1 cellular context compared by ENCODE assay signal in the genomic region with DNA sequence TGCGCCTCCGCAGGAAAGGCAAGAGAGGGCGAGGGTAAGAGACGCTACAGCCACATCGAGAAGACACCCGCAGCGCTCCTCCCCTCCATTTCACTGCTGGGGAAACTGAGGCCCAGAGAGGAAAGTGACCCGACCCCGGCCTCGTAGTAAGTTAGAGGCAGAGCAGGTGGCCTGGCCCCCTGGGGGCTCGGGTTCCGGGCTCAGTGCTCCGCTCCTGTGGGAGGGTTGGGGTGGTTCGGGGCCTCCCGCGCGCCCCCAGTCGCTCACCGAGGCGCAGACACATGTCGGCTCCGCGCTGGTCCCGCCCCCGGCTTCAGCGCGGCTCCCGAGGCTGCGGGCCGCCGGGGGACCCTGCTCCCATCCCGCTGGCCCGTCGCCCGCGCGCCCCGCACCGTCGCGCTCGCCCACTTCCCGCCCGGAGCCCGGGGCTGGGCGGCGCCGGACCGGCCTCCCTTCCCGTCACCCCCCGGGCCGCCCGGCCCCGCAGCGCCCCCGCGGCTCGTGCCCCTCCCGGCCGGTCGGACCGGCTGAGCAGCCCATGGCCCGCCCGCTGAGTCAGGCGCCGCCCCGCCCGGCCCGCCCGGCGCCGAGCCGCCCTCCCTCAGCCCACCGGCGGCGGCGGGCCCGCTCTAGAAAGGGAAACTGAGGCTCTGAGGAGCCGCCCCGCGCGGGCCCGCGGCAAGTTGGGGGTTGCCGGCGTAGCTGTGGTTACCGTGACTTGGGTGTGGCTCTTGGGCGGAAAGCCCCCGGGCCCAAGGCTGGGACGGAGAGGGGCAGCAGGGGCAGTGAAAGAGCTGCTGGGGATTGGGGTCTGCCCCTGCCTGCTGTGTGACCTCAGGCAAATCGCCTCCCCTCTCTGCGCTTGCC.
TF ChIP-seq lines count a peak whose summit lies in the region.

A gene with protein sequence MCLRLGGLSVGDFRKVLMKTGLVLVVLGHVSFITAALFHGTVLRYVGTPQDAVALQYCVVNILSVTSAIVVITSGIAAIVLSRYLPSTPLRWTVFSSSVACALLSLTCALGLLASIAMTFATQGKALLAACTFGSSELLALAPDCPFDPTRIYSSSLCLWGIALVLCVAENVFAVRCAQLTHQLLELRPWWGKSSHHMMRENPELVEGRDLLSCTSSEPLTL (minus strand): TSS at position 434 of the 867 bp plus-strand sequence. CDS start 151 bp downstream, at position 283.

TF ChIP-seq in HEK293, 187 proteins besides CTCF, POLR2A, EP300 and RAD21 (continued from another document and continues in another):
- TF ChIP-seq REST (tag by site-specific recombination; IDR thresholded peaks at IDR 0.05), result no peak
- TF ChIP-seq ZNF830 (tag by site-specific recombination; IDR thresholded peaks at IDR 0.05; ENCODE audit: low read depth), result no peak
- TF ChIP-seq ZNF580 (tag by site-specific recombination; IDR thresholded peaks at IDR 0.05), result 0 out of 2 replicates have a peak, but pooled peaks have one; percentile 15
- no peak for TF ChIP-seq ZNF664 (tag by site-specific recombination; IDR thresholded peaks at IDR 0.05)
- no peak for TF ChIP-seq SETDB1 (IDR thresholded peaks at IDR 0.05; ENCODE audit: insufficient read length, low read length)
- no peak for TF ChIP-seq ZNF214 (tag by site-specific recombination; IDR thresholded peaks at IDR 0.05; ENCODE audit: borderline replicate concordance)
- TF ChIP-seq ZNF341 (tag by site-specific recombination; IDR thresholded peaks at IDR 0.05; ENCODE audit: low read depth), result no peak
- peak; percentile 66; the same call in 1 of the 2 replicates for TF ChIP-seq GLIS1 (tag by site-specific recombination; IDR thresholded peaks at IDR 0.05)
- no peak for TF ChIP-seq ZNF302 (tag by site-specific recombination; IDR thresholded peaks at IDR 0.05; ENCODE audit: low read depth)
- TF ChIP-seq ZNF704 (tag by site-specific recombination; IDR thresholded peaks at IDR 0.05), result no peak
- TF ChIP-seq ZNF114 (tag by site-specific recombination; IDR thresholded peaks at IDR 0.05), result no peak
- TF ChIP-seq RBAK (tag by site-specific recombination; IDR thresholded peaks at IDR 0.05), result no peak
- TF ChIP-seq ZNF416 (tag by site-specific recombination; IDR thresholded peaks at IDR 0.05), result no peak
- no peak for TF ChIP-seq ZNF629 (tag by site-specific recombination; IDR thresholded peaks at IDR 0.05)
- TF ChIP-seq ZBTB20 (tag by site-specific recombination; IDR thresholded peaks at IDR 0.05), result no peak
- TF ChIP-seq ZNF223 (tag by site-specific recombination; IDR thresholded peaks at IDR 0.05), result no peak
- TF ChIP-seq ZNF24 (tag by site-specific recombination; IDR thresholded peaks at IDR 0.05), result no peak
- peak; percentile 86; the same call in 1 of the 2 replicates for TF ChIP-seq ZNF768 (tag by site-specific recombination; IDR thresholded peaks at IDR 0.05)
- TF ChIP-seq, protein P1, sequence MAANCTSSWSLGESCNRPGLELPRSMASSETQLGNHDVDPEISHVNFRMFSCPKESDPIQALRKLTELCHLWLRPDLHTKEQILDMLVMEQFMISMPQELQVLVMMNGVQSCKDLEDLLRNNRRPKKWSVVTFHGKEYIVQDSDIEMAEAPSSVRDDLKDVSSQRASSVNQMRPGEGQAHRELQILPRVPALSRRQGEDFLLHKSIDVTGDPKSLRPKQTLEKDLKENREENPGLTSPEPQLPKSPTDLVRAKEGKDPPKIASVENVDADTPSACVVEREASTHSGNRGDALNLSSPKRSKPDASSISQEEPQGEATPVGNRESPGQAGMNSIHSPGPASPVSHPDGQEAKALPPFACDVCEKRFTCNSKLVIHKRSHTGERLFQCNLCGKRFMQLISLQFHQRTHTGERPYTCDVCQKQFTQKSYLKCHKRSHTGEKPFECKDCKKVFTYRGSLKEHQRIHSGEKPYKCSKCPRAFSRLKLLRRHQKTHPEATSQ (tag by site-specific recombination; IDR thresholded peaks at IDR 0.05), result no peak
- TF ChIP-seq ZNF311 (tag by site-specific recombination; IDR thresholded peaks at IDR 0.05; ENCODE audit: borderline replicate concordance), result no peak
- no peak for TF ChIP-seq WT1 (tag by site-specific recombination; IDR thresholded peaks at IDR 0.05)
- no peak for TF ChIP-seq ZFP37 (tag by site-specific recombination; IDR thresholded peaks at IDR 0.05)
- no peak for TF ChIP-seq GFI1B (tag by site-specific recombination; IDR thresholded peaks at IDR 0.05)
- no peak for TF ChIP-seq ZNF624 (tag by site-specific recombination; IDR thresholded peaks at IDR 0.05)
- TF ChIP-seq HOXA7 (CRISPR knock-in tag; IDR thresholded peaks at IDR 0.05; ENCODE audit: borderline replicate concordance), result no peak
- TF ChIP-seq ZNF138 (tag by site-specific recombination; IDR thresholded peaks at IDR 0.05; ENCODE audit: borderline replicate concordance), result no peak
- no peak for TF ChIP-seq HOXC10 (CRISPR knock-in tag; IDR thresholded peaks at IDR 0.05)
- no peak for TF ChIP-seq BCL6B (tag by site-specific recombination; IDR thresholded peaks at IDR 0.05)
- TF ChIP-seq, protein P2, sequence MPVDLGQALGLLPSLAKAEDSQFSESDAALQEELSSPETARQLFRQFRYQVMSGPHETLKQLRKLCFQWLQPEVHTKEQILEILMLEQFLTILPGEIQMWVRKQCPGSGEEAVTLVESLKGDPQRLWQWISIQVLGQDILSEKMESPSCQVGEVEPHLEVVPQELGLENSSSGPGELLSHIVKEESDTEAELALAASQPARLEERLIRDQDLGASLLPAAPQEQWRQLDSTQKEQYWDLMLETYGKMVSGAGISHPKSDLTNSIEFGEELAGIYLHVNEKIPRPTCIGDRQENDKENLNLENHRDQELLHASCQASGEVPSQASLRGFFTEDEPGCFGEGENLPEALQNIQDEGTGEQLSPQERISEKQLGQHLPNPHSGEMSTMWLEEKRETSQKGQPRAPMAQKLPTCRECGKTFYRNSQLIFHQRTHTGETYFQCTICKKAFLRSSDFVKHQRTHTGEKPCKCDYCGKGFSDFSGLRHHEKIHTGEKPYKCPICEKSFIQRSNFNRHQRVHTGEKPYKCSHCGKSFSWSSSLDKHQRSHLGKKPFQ (tag by site-specific recombination; IDR thresholded peaks at IDR 0.05), result no peak
- no peak for TF ChIP-seq ZNF148 (tag by site-specific recombination; IDR thresholded peaks at IDR 0.05; ENCODE audit: borderline replicate concordance)
- no peak for TF ChIP-seq ZNF529 (tag by site-specific recombination; IDR thresholded peaks at IDR 0.05; ENCODE audit: insufficient replicate concordance)
- no peak for TF ChIP-seq ZXDB (tag by site-specific recombination; IDR thresholded peaks at IDR 0.05)
- TF ChIP-seq ZNF623 (tag by site-specific recombination; IDR thresholded peaks at IDR 0.05), result no peak
- TF ChIP-seq ZNF473 (tag by site-specific recombination; IDR thresholded peaks at IDR 0.05), result no peak
- peak; percentile 20; the same call in 1 of the 2 replicates for TF ChIP-seq ZIC2 (tag by site-specific recombination; IDR thresholded peaks at IDR 0.05)
- TF ChIP-seq ZNF37A (tag by site-specific recombination; IDR thresholded peaks at IDR 0.05), result no peak
- TF ChIP-seq ZNF391 (tag by site-specific recombination; IDR thresholded peaks at IDR 0.05; ENCODE audit: borderline replicate concordance, low read depth), result no peak
- no peak for TF ChIP-seq ZNF791 (tag by site-specific recombination; IDR thresholded peaks at IDR 0.05)
- TF ChIP-seq ZNF335 (tag by site-specific recombination; conservative IDR thresholded peaks at IDR 0.05), result peak; percentile 79
- no peak for TF ChIP-seq ZNF423 (tag by site-specific recombination; IDR thresholded peaks at IDR 0.05)
- TF ChIP-seq PRDM10 (tag by site-specific recombination; IDR thresholded peaks at IDR 0.05), result no peak
- TF ChIP-seq ZNF548 (tag by site-specific recombination; IDR thresholded peaks at IDR 0.05), result no peak
- 0 out of 2 replicates have a peak, but pooled peaks have one; percentile 24 for TF ChIP-seq ZNF777 (tag by site-specific recombination; IDR thresholded peaks at IDR 0.05; ENCODE audit: borderline replicate concordance)
- no peak for TF ChIP-seq ZNF510 (tag by site-specific recombination; IDR thresholded peaks at IDR 0.05; ENCODE audit: insufficient replicate concordance)
- TF ChIP-seq ZNF426 (tag by site-specific recombination; IDR thresholded peaks at IDR 0.05), result no peak
- peak; percentile 29; the same call in 1 of the 2 replicates for TF ChIP-seq ZNF561 (tag by site-specific recombination; IDR thresholded peaks at IDR 0.05; ENCODE audit: borderline replicate concordance)
- TF ChIP-seq BCL11A (tag by site-specific recombination; IDR thresholded peaks at IDR 0.05; ENCODE audit: low read depth), result no peak
